ENCODE assay signal across 23 cellular contexts in the genomic region with DNA sequence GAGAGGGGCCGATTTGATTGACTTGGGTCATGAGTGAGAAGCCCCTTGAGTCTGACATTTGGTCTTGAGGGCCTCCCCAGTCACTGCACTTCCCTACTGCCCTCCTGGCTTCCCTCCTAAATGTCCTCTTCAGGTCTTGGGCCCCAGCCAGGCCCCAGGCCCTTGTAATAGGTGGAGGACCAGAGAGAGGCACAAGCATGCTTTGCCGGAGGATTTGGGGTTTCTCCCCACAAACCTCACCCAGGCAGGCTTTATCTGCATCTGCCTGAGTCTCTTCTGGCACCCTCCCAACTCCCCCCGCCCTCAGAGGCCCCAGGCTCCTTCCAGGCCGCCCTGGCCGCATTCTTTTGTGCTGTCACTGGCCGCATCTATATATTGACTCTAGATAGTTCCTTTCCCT.
A peak's percentile ranks its signal among the peaks of the same experiment; 100 is the strongest.
DNase-seq lines count a peak whose midpoint lies in the region; ATAC-seq and TF ChIP-seq lines count a peak whose summit lies in the region.
"Had no signal": no experiment of that assay in that cellular context is flagged by ENCODE, and none has a peak within 500 bp of the region (broad histone marks: within the 10 kb centered on the region; RNA-seq: fewer than 3 reads in every experiment).

No MANE protein-coding gene starts in this region.

- TF ChIP-seq POLR2A in stomach (IDR thresholded peaks at IDR 0.05) = no peak

- H3K4me1 ChIP-seq in stomach = no peaks in the 10 kb centered on the region
- H3K4me1 ChIP-seq: adrenal gland, tibial nerve had no signal

- H3K4me3 ChIP-seq in stomach = no peak overlapping the region
- H3K4me3 ChIP-seq: adrenal gland, tibial nerve had no signal

- CTCF ChIA-PET in RWPE1 (lab: Yijun Ruan, JAX) = no interaction called here

- H3K27ac ChIP-seq in RWPE1 (peak overlapping the region; percentile 19; the same call in 1 of the 2 replicates), stomach (no peak overlapping the region)
- H3K27ac ChIP-seq: 22Rv1, adrenal gland, neutrophil, tibial nerve had no signal

- no peaks in the 10 kb centered on the region for H3K27me3 ChIP-seq in stomach
- H3K27me3 ChIP-seq: adrenal gland, tibial nerve had no signal

- TF ChIP-seq CTCF in RWPE1 (conservative IDR thresholded peaks at IDR 0.05; ENCODE audit: low read depth) (no peak), stomach (IDR thresholded peaks at IDR 0.05) (no peak)

- DNase-seq in NCI-H1092 treated with DMSO at 0.1 percent for 48 hours (lab: John Stamatoyannopoulos, UW) (peak; percentile 10), NCI-H1092 (lab: John Stamatoyannopoulos, UW) (no peak), RWPE1 (ENCODE audit: low spot score) (no peak), islet precursor cell (peak; percentile 78), stomach (peak; percentile 27), RPMI8226 (no peak), AG20443 (ENCODE audit: low spot score) (no peak)
- DNase-seq: activated CD4-positive, alpha-beta T cell treated with anti-CD3 and anti-CD28 coated beads, Interleukin-2, amount 50 U/mL, for 4 hours; activated gamma-delta T cell treated with Interleukin-2 at 50 U/mL for 16 hours; adrenal gland; hippocampal formation; Karpas-422; kidney glomerular epithelial cell; NCI-H1417; NCI-H2227 treated with DMSO at 0.1 percent for 48 hours; NCI-H82; stimulated activated CD4-positive, alpha-beta T cell treated with anti-CD3 and anti-CD28 coated beads, Interleukin-15, amount 100 ng/mL, for 24 hours; SW 1271 had no signal

- H3K36me3 ChIP-seq in stomach = no peaks in the 10 kb centered on the region
- H3K36me3 ChIP-seq: adrenal gland, neutrophil, tibial nerve had no signal

- H3K9me3 ChIP-seq in stomach = no peaks in the 10 kb centered on the region
- H3K9me3 ChIP-seq: adrenal gland, neutrophil, tibial nerve had no signal

- no peak for TF ChIP-seq EP300 in stomach (IDR thresholded peaks at IDR 0.05)

- WGBS in stomach, 5 donors = 31 to 48% (median 43%) methylated on average over 6 of the region's 6 CpGs

- no peak for ATAC-seq in GM21390 (IDR thresholded peaks at IDR 0.05; ENCODE audit: unreplicated experiment)
- ATAC-seq: stimulated activated memory B cell treated with anti-CD40 and anti-IgM and Interleukin-4, amounts not matched to agents 10 μg/mL and 1 μg/mL and 100 μg/mL, for 72 hours had no signal

- POLR2A ChIA-PET in RWPE1 (lab: Yijun Ruan, JAX; ENCODE audit: low non-redundant PET) = no interaction called here

- intact Hi-C loops in stomach (cut with DNase I; ENCODE audit: low total_unique reads) = no loop called here

Comparison
In these comparisons a context has a peak if more than half of its experiments do, and no peak if none do; other contexts are left out.
1. DNase-seq: peak in NCI-H1092 treated with DMSO at 0.1 percent for 48 hours (single experiment), islet precursor cell (single experiment) and stomach (single experiment); none in NCI-H1092 (single experiment), RWPE1 (single experiment), RPMI8226 (single experiment) and AG20443 (single experiment).